ENCODE assay signal across 9 cellular contexts in the genomic region with DNA sequence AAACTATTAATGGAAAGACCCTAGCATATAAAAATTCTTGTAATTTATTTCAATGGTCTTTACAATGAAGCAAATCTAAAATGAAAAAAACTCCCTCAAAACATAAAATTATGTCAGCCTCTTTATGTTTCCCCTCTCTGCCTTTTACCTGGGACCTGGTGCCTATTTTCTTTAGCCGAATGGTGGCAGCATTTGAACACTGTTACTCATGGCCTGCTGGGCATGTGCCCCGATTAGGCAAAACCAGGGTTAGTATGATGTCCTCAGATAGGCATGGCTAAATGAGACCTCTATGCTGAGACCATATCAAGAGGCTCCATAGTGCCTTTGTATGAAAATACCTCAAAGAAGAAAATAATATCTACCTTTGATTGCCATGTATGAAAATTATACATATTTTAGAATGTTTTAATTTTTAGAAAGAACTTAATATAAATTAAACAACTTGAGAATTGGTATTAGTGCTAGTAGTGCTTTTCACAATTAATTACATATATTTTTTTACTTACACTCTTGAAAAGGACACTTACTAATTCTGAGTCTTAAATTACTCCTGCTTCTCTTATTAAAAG. TPM values are rescaled to one million over a fixed set of nuclear protein-coding genes. Genes with fewer than 3 reads are reported as not detected.
DNase-seq lines count a peak whose midpoint lies in the region; ATAC-seq and TF ChIP-seq lines count a peak whose summit lies in the region.
"Had no signal": no experiment of that assay in that cellular context is flagged by ENCODE, and none has a peak within 500 bp of the region (broad histone marks: within the 10 kb centered on the region; RNA-seq: fewer than 3 reads in every experiment).

No MANE protein-coding gene starts in this region.

- no peaks in the 10 kb centered on the region for H3K4me1 ChIP-seq in Panc1 (ENCODE audit: control insufficient read depth, insufficient read depth, low read length)

- CTCF ChIA-PET in Panc1 (lab: Charles Lee) = no interaction called here

- in situ Hi-C loops in Caki2 (cut with HindIII; ENCODE audit: low pct_unique_long_range_greater_than_20kb, low sequenced_read_pairs) (no loop called here), Panc1 (cut with HindIII; ENCODE audit: low pct_unique_long_range_greater_than_20kb, low sequenced_read_pairs) (no loop called here)

- no peak overlapping the region for H3K4me3 Mint-ChIP-seq in natural killer cell treated with Interleukin-12 subunit alpha and Interleukin-12 subunit beta and Interleukin-15 and Interleukin-18, amount 100 ng/mL, for 72 hours
- H3K4me3 Mint-ChIP-seq: stimulated activated naive CD8-positive, alpha-beta T cell treated with anti-CD3 and anti-CD28 coated beads, Interleukin-15, Interleukin-2, amounts not matched to agents 100 ng/mL and 50 ng/mL, for 24 hours had no signal

- no peak overlapping the region for H3K4me3 ChIP-seq in Panc1 (ENCODE audit: low read depth in 2 of 2, low read length in 2 of 2)

- H3K27ac ChIP-seq in Panc1 (ENCODE audit: low read length) = no peak overlapping the region

- ATAC-seq in GM18519 (IDR thresholded peaks at IDR 0.05; ENCODE audit: low FRiP score, unreplicated experiment) (peak; percentile 68), Panc1 (peak; percentile 93), GM19035 (IDR thresholded peaks at IDR 0.05; ENCODE audit: unreplicated experiment) (no peak)
- no peak for ATAC-seq in natural killer cell treated with Interleukin-12 subunit alpha and Interleukin-12 subunit beta and Interleukin-15 and Interleukin-18, amount 100 ng/mL, for 72 hours

- POLR2A ChIA-PET in Panc1 (lab: Charles Lee) = no interaction called here

- no peaks in the 10 kb centered on the region for H3K9me3 Mint-ChIP-seq in natural killer cell treated with Interleukin-12 subunit alpha and Interleukin-12 subunit beta and Interleukin-15 and Interleukin-18, amount 100 ng/mL, for 72 hours
- H3K9me3 Mint-ChIP-seq: stimulated activated naive CD8-positive, alpha-beta T cell treated with anti-CD3 and anti-CD28 coated beads, Interleukin-15, Interleukin-2, amounts not matched to agents 100 ng/mL and 50 ng/mL, for 24 hours had no signal

- no peaks in the 10 kb centered on the region for H3K36me3 Mint-ChIP-seq in natural killer cell treated with Interleukin-12 subunit alpha and Interleukin-12 subunit beta and Interleukin-15 and Interleukin-18, amount 100 ng/mL, for 72 hours

- peaks cover 2% of the 10 kb centered on the region; the same call in 1 of the 2 replicates for H3K27me3 ChIP-seq in Panc1 (ENCODE audit: control insufficient read depth, insufficient read depth, low read length)

- no peak overlapping the region for H3K27ac Mint-ChIP-seq in natural killer cell treated with Interleukin-12 subunit alpha and Interleukin-12 subunit beta and Interleukin-15 and Interleukin-18, amount 100 ng/mL, for 72 hours
- H3K27ac Mint-ChIP-seq: stimulated activated naive CD8-positive, alpha-beta T cell treated with anti-CD3 and anti-CD28 coated beads, Interleukin-15, Interleukin-2, amounts not matched to agents 100 ng/mL and 50 ng/mL, for 24 hours had no signal

- no TSS peak for BruUV-seq in Panc1 (replicated peaks; lab: Mats Ljungman, UMichigan)

- H3K4me1 Mint-ChIP-seq in natural killer cell treated with Interleukin-12 subunit alpha and Interleukin-12 subunit beta and Interleukin-15 and Interleukin-18, amount 100 ng/mL, for 72 hours (ENCODE audit: low read depth in 2 of 2) = no peaks in the 10 kb centered on the region

- DNase-seq in Caki2 (ENCODE audit: low read depth) (peak; percentile 34), HPDE6-E6E7 (ENCODE audit: extremely low spot score) (peak; percentile 46), Panc1 (ENCODE audit: low read depth, low spot score) (no peak), fibroblast of gingiva (ENCODE audit: low read depth) (peak; percentile 36), posterior vena cava (ENCODE audit: low spot score) (no peak)
- no peak for DNase-seq in natural killer cell treated with Interleukin-12 subunit alpha and Interleukin-12 subunit beta and Interleukin-15 and Interleukin-18, amount 100 ng/mL, for 72 hours (ENCODE audit: low spot score)

- TF ChIP-seq CTCF in Panc1 (IDR thresholded peaks at IDR 0.05) = peak; percentile 78

- H3K36me3 ChIP-seq in Panc1 (ENCODE audit: control insufficient read depth, insufficient read depth, low read length) = no peaks in the 10 kb centered on the region

- H3K27me3 Mint-ChIP-seq in natural killer cell treated with Interleukin-12 subunit alpha and Interleukin-12 subunit beta and Interleukin-15 and Interleukin-18, amount 100 ng/mL, for 72 hours = peaks cover 7 to 10% of the 10 kb centered on the region in 2 donors

- H3K9me3 ChIP-seq in Panc1 (ENCODE audit: control insufficient read depth, insufficient read depth, low read depth, low read length) = no peaks in the 10 kb centered on the region

- intact Hi-C loops in Panc1 (cut with micrococcal nuclease; ENCODE audit: unreplicated experiment) = loop anchor here (2.0 kb wide), 1 partner anchor 88 kb away; no protein-coding TSS in a partner anchor
- intact Hi-C loops in posterior vena cava (cut with DNase I) = no loop called here

RNA-seq across cellular contexts. Expression of a gene that starts 22.5 kb away (rescaled TPM):
- 1.3 TPM in 1 of 2 replicates, not detected in the other for total RNA-seq in Caki2 (2014; rRNA removed; shearing (Covaris generic); ENCODE audit: low replicate concordance)
- total RNA-seq in Panc1 (2021; ENCODE audit: unreplicated experiment) (not detected), posterior vena cava (not detected)
- polyA plus RNA-seq in Panc1 (2012; ENCODE audit: insufficient read length) = not detected
- not detected for total RNA-seq in natural killer cell treated with Interleukin-12 subunit alpha and Interleukin-12 subunit beta and Interleukin-15 and Interleukin-18, amount 100 ng/mL, for 72 hours

Comparison
In these comparisons a context has a peak if more than half of its experiments do, and no peak if none do; other contexts are left out.
1. DNase-seq: peak in Caki2 (single experiment), HPDE6-E6E7 (single experiment) and fibroblast of gingiva (single experiment); none in Panc1 (single experiment), posterior vena cava (single experiment) and natural killer cell treated with Interleukin-12 subunit alpha and Interleukin-12 subunit beta and Interleukin-15 and Interleukin-18, amount 100 ng/mL, for 72 hours (single experiment).
2. ATAC-seq: peak in GM18519 (single experiment) and Panc1 (single experiment); none in GM19035 (single experiment) and natural killer cell treated with Interleukin-12 subunit alpha and Interleukin-12 subunit beta and Interleukin-15 and Interleukin-18, amount 100 ng/mL, for 72 hours (0 of 2).